ENCODE assay signal across 8 cellular contexts in genomic region chr3:138944842-138945645, GRCh38. TPM values are rescaled to one million over a fixed set of nuclear protein-coding genes. Genes with fewer than 3 reads are reported as not detected.
A peak's percentile ranks its signal among the peaks of the same experiment; 100 is the strongest.
DNase-seq lines count a peak whose midpoint lies in the region; ATAC-seq, FAIRE-seq and TF ChIP-seq lines count a peak whose summit lies in the region.

No MANE protein-coding gene starts in this region.

- H3K9me3 ChIP-seq in endothelial cell of umbilical vein (replicated peaks; ENCODE audit: control insufficient read depth, insufficient read depth, low read length) (no peaks in the 10 kb centered on the region), parathyroid adenoma (ENCODE audit: control insufficient read depth, low read length) (no peaks in the 10 kb centered on the region)

- ATAC-seq in GM23338 (peak; percentile 4), SK-N-SH treated with all-trans-retinoic acid at 6 μM for 48 hours (peak; percentile 9; the same call in 2 of the 3 replicates), GM21515 (IDR thresholded peaks at IDR 0.05; ENCODE audit: unreplicated experiment) (no peak)

- TF ChIP-seq CTCF in GM23338 (conservative IDR thresholded peaks at IDR 0.05; ENCODE audit: low read depth in 2 of 2) (no peak), endothelial cell of umbilical vein (IDR thresholded peaks at IDR 0.05; ENCODE audit: extremely low read depth in 1 of 2, insufficient read depth in 1 of 2, low read depth in 1 of 2, low read length in 2 of 2) (no peak), parathyroid adenoma (IDR thresholded peaks at IDR 0.05) (no peak)

- dilution Hi-C loops in endothelial cell of umbilical vein (cut with MboI; ENCODE audit: extremely low pct_ligation_motif_present, low sequenced_read_pairs) = no loop called here

- no peak for TF ChIP-seq POLR2A in endothelial cell of umbilical vein (IDR thresholded peaks at IDR 0.05; ENCODE audit: low read depth, low read length)

- H3K27ac ChIP-seq in GM23338 (ENCODE audit: low read depth) (no peak overlapping the region), endothelial cell of umbilical vein (ENCODE audit: insufficient read depth, low read depth, low read length) (no peak overlapping the region), parathyroid adenoma (peak overlapping the region; percentile 95)

- H2AFZ ChIP-seq in GM23338 (peak overlapping the region; percentile 61; the same call in 1 of the 2 replicates), endothelial cell of umbilical vein (ENCODE audit: low read depth, low read length) (no peak overlapping the region), parathyroid adenoma (no peak overlapping the region)

- H3K79me2 ChIP-seq in GM23338 (replicated peaks; ENCODE audit: insufficient read depth) (no peaks in the 10 kb centered on the region), endothelial cell of umbilical vein (ENCODE audit: control insufficient read depth, insufficient read depth, low read length) (no peaks in the 10 kb centered on the region), parathyroid adenoma (peaks cover 80% of the 10 kb centered on the region)

- peaks cover 95% of the 10 kb centered on the region for H3K27me3 ChIP-seq in GM23338 (ENCODE audit: insufficient read depth)
- peaks cover 78 to 99% of the 10 kb centered on the region in 2 experiments for H3K27me3 ChIP-seq in endothelial cell of umbilical vein (ENCODE audit: control insufficient read depth in 2 of 2, insufficient read depth in 2 of 2, low read length in 2 of 2)
- H3K27me3 ChIP-seq in parathyroid adenoma (ENCODE audit: control insufficient read depth, insufficient read depth, low read length) = no peaks in the 10 kb centered on the region

- H3K4me3 Mint-ChIP-seq in GM23338 = peak overlapping the region; percentile 78

- H3K4me1 ChIP-seq in GM23338 (ENCODE audit: insufficient read depth) (peaks cover 50% of the 10 kb centered on the region), endothelial cell of umbilical vein (ENCODE audit: control insufficient read depth, extremely low read depth, insufficient read depth, low read length) (peaks cover 15% of the 10 kb centered on the region), parathyroid adenoma (peaks cover 30% of the 10 kb centered on the region)

- peaks cover 12% of the 10 kb centered on the region for H3K9me3 Mint-ChIP-seq in GM23338

- H3K4me2 ChIP-seq in GM23338 = peak overlapping the region; percentile 82
- H3K4me2 ChIP-seq in endothelial cell of umbilical vein (ENCODE audit: insufficient read depth, low read length) = no peak overlapping the region
- peak overlapping the region; percentile 72 for H3K4me2 ChIP-seq in parathyroid adenoma (ENCODE audit: low read length)

- peak overlapping the region; percentile 65 for H3K4me3 ChIP-seq in GM23338
- no peak overlapping the region for H3K4me3 ChIP-seq in endothelial cell of umbilical vein (replicated peaks in 1 of 3; ENCODE audit: insufficient read depth in 1 of 3, low read depth in 1 of 3, low read length in 3 of 3)
- H3K4me3 ChIP-seq in parathyroid adenoma (ENCODE audit: low read depth, low read length) = peak overlapping the region; percentile 78

- intact Hi-C loops in endothelial cell of umbilical vein (cut with micrococcal nuclease) = loop anchor here (10.0 kb wide), 1 partner anchor 600 kb away; the partner anchor contains the start of gene MRAS

- H3K9me2 ChIP-seq in GM23338 (ENCODE audit: insufficient read depth) = no peaks in the 10 kb centered on the region

- BruUV-seq in endothelial cell of umbilical vein (replicated peaks; lab: Mats Ljungman, UMichigan) = no TSS peak

- H4K20me1 ChIP-seq in GM23338 (replicated peaks; ENCODE audit: insufficient read depth) = peaks cover 17% of the 10 kb centered on the region
- no peaks in the 10 kb centered on the region for H4K20me1 ChIP-seq in endothelial cell of umbilical vein (replicated peaks; ENCODE audit: control insufficient read depth, extremely low read depth, insufficient read depth, low read length)

- H3K9me1 ChIP-seq in endothelial cell of umbilical vein (replicated peaks; ENCODE audit: control insufficient read depth, extremely low read depth, insufficient read depth, low read length) = no peaks in the 10 kb centered on the region

- DNase-seq in GM23338 (ENCODE audit: low spot score) (peak; percentile 73), endothelial cell of umbilical vein (ENCODE audit: low read depth, low spot score) (no peak), OCI-M2 (lab: John Stamatoyannopoulos, UW; ENCODE audit: unreplicated experiment) (no peak), RKO (ENCODE audit: low spot score) (no peak)
- no peak for DNase-seq in effector CD8-positive, alpha-beta T cell (lab: John Stamatoyannopoulos, UW)

- H3F3A ChIP-seq in GM23338 (replicated peaks; ENCODE audit: low read depth) = peaks cover 25% of the 10 kb centered on the region

- peaks cover 55% of the 10 kb centered on the region for H3K4me1 Mint-ChIP-seq in GM23338

- H3K36me3 Mint-ChIP-seq in GM23338 (ENCODE audit: low read depth) = peaks cover 3% of the 10 kb centered on the region; the same call in 1 of the 3 replicates

- peaks cover 93% of the 10 kb centered on the region for H3K27me3 Mint-ChIP-seq in GM23338 (ENCODE audit: insufficient read depth, low read depth, poor library complexity)

- POLR2A ChIA-PET in endothelial cell of umbilical vein (lab: Charles Lee) = no interaction called here

- CTCF ChIA-PET in endothelial cell of umbilical vein (lab: Charles Lee) = interaction anchor here (0.6 to 4.8 kb wide), 5 partner anchors 9 to 34 kb away, joined by 3 to 63 read pairs (median 4); no protein-coding TSS in a partner anchor

- H3K36me3 ChIP-seq in GM23338 (ENCODE audit: insufficient read depth) = no peaks in the 10 kb centered on the region
- H3K36me3 ChIP-seq in endothelial cell of umbilical vein (ENCODE audit: control insufficient read depth in 2 of 2, extremely low read depth in 1 of 2, insufficient read depth in 2 of 2, low read length in 2 of 2) = no peaks in the 10 kb centered on the region
- H3K36me3 ChIP-seq in parathyroid adenoma (ENCODE audit: control insufficient read depth, insufficient read depth, low read length) = no peaks in the 10 kb centered on the region

- FAIRE-seq in endothelial cell of umbilical vein (lab: Jason Lieb, UNC) = no peak

- H3K27ac Mint-ChIP-seq in GM23338 = no peak overlapping the region

- no peak overlapping the region for H3K9ac ChIP-seq in endothelial cell of umbilical vein (replicated peaks; ENCODE audit: extremely low read depth, insufficient read depth, low read length)
- peak overlapping the region; percentile 84 for H3K9ac ChIP-seq in parathyroid adenoma

TF ChIP-seq in GM23338, 12 proteins besides CTCF, POLR2A, EP300 and RAD21 (continues in another document):
- peak; percentile 89 for TF ChIP-seq EZH2 (IDR thresholded peaks at IDR 0.05; ENCODE audit: low read depth, unreplicated experiment)

TF ChIP-seq in SK-N-SH treated with all-trans-retinoic acid at 6 μM for 48 hours, 23 proteins besides CTCF, POLR2A, EP300 and RAD21 (continues in another document):
- TF ChIP-seq ESRRG (CRISPR knock-in tag; IDR thresholded peaks at IDR 0.05) (no peak), ARNTL (CRISPR knock-in tag; IDR thresholded peaks at IDR 0.05; ENCODE audit: borderline replicate concordance, low read depth) (no peak), ZC3H10 (CRISPR knock-in tag; IDR thresholded peaks at IDR 0.05) (no peak), GLIS3 (CRISPR knock-in tag; IDR thresholded peaks at IDR 0.05) (no peak)

TF ChIP-seq in endothelial cell of umbilical vein, 7 proteins besides CTCF, POLR2A, EP300 and RAD21:
- TF ChIP-seq EZH2 (IDR thresholded peaks at IDR 0.05; ENCODE audit: borderline replicate concordance, low read depth, low read length, severe bottlenecking) = peak; percentile 88
- no peak for TF ChIP-seq GATA2 (IDR thresholded peaks at IDR 0.05; ENCODE audit: insufficient read depth, insufficient read length, low read depth, low read length)

RNA-seq across cellular contexts. Expression of gene FOXL2, which starts 1.9 kb away (rescaled TPM):
- total RNA-seq in GM23338 (2014; rRNA removed; shearing (Covaris generic)) = 2.3 and 3.5 TPM in 2 replicates
- 0.89 and 1.2 TPM in 2 replicates for polyA plus RNA-seq in GM23338 (2016; fragmentation: Nextera tagmentation; extraction: Ambion mirVana)
- total RNA-seq in endothelial cell of umbilical vein = 0.12 TPM in 1 of 2 replicates, not detected in the other
- 0.03 TPM in 1 of 2 replicates, not detected in the other for polyA plus RNA-seq in endothelial cell of umbilical vein
- not detected in 2 replicates for polyA plus RNA-seq in endothelial cell of umbilical vein (2011; cell fraction: cytosol; rRNA removed)
- polyA plus RNA-seq in endothelial cell of umbilical vein (2011; cell fraction: nucleus; rRNA removed) = not detected in 2 replicates
- polyA plus RNA-seq in endothelial cell of umbilical vein (2012) = not detected in 2 replicates
- 0.13 TPM in 1 of 2 replicates, not detected in the other for polyA minus RNA-seq in endothelial cell of umbilical vein
- 5.2 TPM for polyA minus RNA-seq in endothelial cell of umbilical vein (2011; cell fraction: cytosol; rRNA and poly(A)+ RNA removed)
- not detected in 2 replicates for polyA minus RNA-seq in endothelial cell of umbilical vein (2011; cell fraction: nucleus; rRNA and poly(A)+ RNA removed)

RNA-seq across cellular contexts. Expression of gene FOXL2NB, which starts 2.0 kb away (rescaled TPM):
- 10.0 and 15.6 TPM in 2 replicates for total RNA-seq in GM23338 (2014; rRNA removed; shearing (Covaris generic))
- polyA plus RNA-seq in GM23338 (2016; fragmentation: Nextera tagmentation; extraction: Ambion mirVana) = 9.3 and 11.2 TPM in 2 replicates
- not detected in 2 replicates for total RNA-seq in endothelial cell of umbilical vein
- 0.01 TPM in 1 of 2 replicates, not detected in the other for polyA plus RNA-seq in endothelial cell of umbilical vein
- not detected in 2 replicates for polyA plus RNA-seq in endothelial cell of umbilical vein (2011; cell fraction: cytosol; rRNA removed)
- polyA plus RNA-seq in endothelial cell of umbilical vein (2011; cell fraction: nucleus; rRNA removed) = not detected in 2 replicates
- polyA plus RNA-seq in endothelial cell of umbilical vein (2012) = 0.07 TPM in 1 of 2 replicates, not detected in the other
- polyA minus RNA-seq in endothelial cell of umbilical vein = 0.36 TPM in 2 replicates
- 2.3 TPM for polyA minus RNA-seq in endothelial cell of umbilical vein (2011; cell fraction: cytosol; rRNA and poly(A)+ RNA removed)
- not detected in 2 replicates for polyA minus RNA-seq in endothelial cell of umbilical vein (2011; cell fraction: nucleus; rRNA and poly(A)+ RNA removed)

Comparison
In these comparisons a context has a peak if more than half of its experiments do, and no peak if none do; other contexts are left out.
1. H3K4me3 ChIP-seq: peak in GM23338 (single experiment) and parathyroid adenoma (single experiment); none in endothelial cell of umbilical vein (0 of 3).
2. RNA of gene FOXL2NB, which starts 2.0 kb away (total RNA-seq): 10.0 to 15.6 TPM in GM23338; not detected in endothelial cell of umbilical vein; every median in the first group is over 10 times any median in the second.